In genomic region chr1:43818691-43819090, GRCh38 we compare ENCODE assay signal across 15 cellular contexts.
"Had no signal": no experiment of that assay in that cellular context is flagged by ENCODE, and none has a peak within 500 bp of the region (broad histone marks: within the 10 kb centered on the region; RNA-seq: fewer than 3 reads in every experiment).

No MANE protein-coding gene starts in this region.

- H3K27me3 Mint-ChIP-seq: naive B cell had no signal

- H3K27ac Mint-ChIP-seq: naive B cell, nephron had no signal

- H3K4me3 ChIP-seq: esophagus squamous epithelium, hepatocyte, spleen, stomach had no signal

- H3K27me3 ChIP-seq: esophagus squamous epithelium, hepatocyte, spleen, stomach had no signal

- DNase-seq: effector memory CD4-positive, alpha-beta T cell; esophagus squamous epithelium; foreskin melanocyte; head of caudate nucleus; left colon; mesendoderm; naive B cell; occipital lobe; spleen; stimulated activated CD4-positive, alpha-beta T cell treated with anti-CD3 and anti-CD28 coated beads, Interleukin-2, amount 100 ng/mL, for 24 hours; stimulated activated naive CD4-positive, alpha-beta T cell; stomach; substantia nigra had no signal

- H3K4me3 Mint-ChIP-seq: naive B cell, nephron had no signal
